In the genomic region with DNA sequence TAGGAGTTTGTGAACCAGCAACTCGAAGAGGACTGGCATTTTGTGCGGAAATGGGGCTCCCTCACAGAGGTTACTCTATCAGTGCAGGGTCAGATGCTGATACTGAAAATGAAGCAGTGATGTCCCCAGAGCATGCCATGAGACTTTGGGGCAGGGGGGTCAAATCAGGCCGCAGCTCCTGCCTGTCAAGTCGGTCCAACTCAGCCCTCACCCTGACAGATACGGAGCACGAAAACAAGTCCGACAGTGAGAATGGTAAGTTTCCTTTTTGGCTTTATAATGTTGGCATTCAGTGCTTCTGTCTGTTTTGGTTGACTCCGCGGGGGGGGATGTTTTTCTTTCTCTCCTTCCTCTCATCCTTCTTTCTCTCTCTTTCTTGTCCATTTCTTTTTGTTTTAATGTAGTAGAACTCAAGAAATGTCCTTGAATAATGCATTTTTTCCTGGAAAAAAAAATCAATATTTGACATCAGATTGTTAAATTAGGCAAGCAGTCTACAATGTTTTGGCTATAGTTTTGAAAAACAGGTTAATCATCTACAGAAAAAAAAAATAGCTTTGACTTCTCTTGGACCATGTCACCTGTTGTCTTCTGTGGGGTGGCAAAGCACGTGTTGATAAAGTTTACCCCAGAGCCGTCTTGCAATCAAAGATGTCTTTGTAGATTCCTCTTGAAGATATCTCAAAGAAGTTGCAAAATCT, we compare ENCODE assay signal across 23 cellular contexts.
DNase-seq lines count a peak whose midpoint lies in the region; ATAC-seq and TF ChIP-seq lines count a peak whose summit lies in the region.
"Had no signal": no experiment of that assay in that cellular context is flagged by ENCODE, and none has a peak within 500 bp of the region (broad histone marks: within the 10 kb centered on the region; RNA-seq: fewer than 3 reads in every experiment).

No MANE protein-coding gene starts in this region.

- H2BK15ac ChIP-seq in IMR-90 (ENCODE audit: low read depth, low read length) (no peak overlapping the region), neuronal stem cell (ENCODE audit: low read length) (no peak overlapping the region)

- H3K4ac ChIP-seq in IMR-90 (ENCODE audit: low read depth, low read length) (no peak overlapping the region), neuronal stem cell (ENCODE audit: low read length) (no peak overlapping the region)

- dilution Hi-C loops in IMR-90 (cut with HindIII; ENCODE audit: low sequenced_read_pairs, unreplicated experiment), result no loop called here

- H2AFZ ChIP-seq in IMR-90 (replicated peaks; ENCODE audit: low read length, poor library complexity), result no peak overlapping the region
- no peak overlapping the region for H2AFZ ChIP-seq in neuronal stem cell (ENCODE audit: low read length)

- no peak overlapping the region for H3K4me3 Mint-ChIP-seq in Caco-2 (ENCODE audit: unreplicated experiment)
- H3K4me3 Mint-ChIP-seq: CD4-positive, alpha-beta memory T cell had no signal

- H2AK5ac ChIP-seq in IMR-90 (ENCODE audit: low read depth, low read length) (no peak overlapping the region), neuronal stem cell (ENCODE audit: low read depth, low read length) (no peak overlapping the region)

- no peak for DNase-seq in Caco-2
- DNase-seq in IMR-90, result no peak
- no peak for DNase-seq in left lung
- no peak for DNase-seq in neuronal stem cell (ENCODE audit: low spot score)
- DNase-seq in 8988T, result no peak
- no peak for DNase-seq in ovary
- DNase-seq in A673 (ENCODE audit: low spot score), result no peak
- DNase-seq in activated T-cell treated with anti-CD3 and anti-CD28 coated beads for 4 hours, result no peak
- DNase-seq: C1 segment of cervical spinal cord; CD4-positive, alpha-beta memory T cell; COR-L47; DMS 273 treated with DMSO at 0.1 percent for 48 hours; DND-41; KBM-7; NCI-H1105 treated with DMSO at 0.1 percent for 48 hours; NCI-H146; NCI-H1930; NCI-H2107; NCI-H446; NCI-H524 treated with DMSO at 0.1 percent for 48 hours; NCI-H774; SJCRH30 had no signal

- H2AK9ac ChIP-seq in IMR-90 (replicated peaks; ENCODE audit: low read depth, low read length, poor library complexity), result peak overlapping the region; percentile 29

- H4K8ac ChIP-seq in IMR-90 (ENCODE audit: low read depth in 2 of 2, low read length in 2 of 2) (no peak overlapping the region), neuronal stem cell (ENCODE audit: low read depth, low read length) (no peak overlapping the region)

- H3K36me3 ChIP-seq in Caco-2 (ENCODE audit: control insufficient read depth, insufficient read depth, low read length) (no peaks in the 10 kb centered on the region), IMR-90 (ENCODE audit: control insufficient read depth, insufficient read depth, low read length) (no peaks in the 10 kb centered on the region), left lung (no peaks in the 10 kb centered on the region), neuronal stem cell (replicated peaks in 1 of 2; ENCODE audit: control insufficient read depth in 2 of 2, insufficient read depth in 2 of 2, low read length in 2 of 2) (peaks cover 0 to 7% of the 10 kb centered on the region in 2 donors), ovary (no peaks in the 10 kb centered on the region), A673 (ENCODE audit: insufficient read depth, low read length, poor library complexity, severe bottlenecking) (no peaks in the 10 kb centered on the region)
- H3K36me3 ChIP-seq: SJCRH30 had no signal

- TF ChIP-seq RAD21 in IMR-90 (IDR thresholded peaks at IDR 0.05; ENCODE audit: low read length), result no peak

- no peak for TF ChIP-seq CTCF in Caco-2 (IDR thresholded peaks at IDR 0.05; ENCODE audit: insufficient read depth in 1 of 2, low read depth in 1 of 2, low read length in 1 of 2, severe bottlenecking in 1 of 2, unreplicated experiment in 1 of 2)
- TF ChIP-seq CTCF in IMR-90 (conservative IDR thresholded peaks at IDR 0.05; ENCODE audit: low read depth, low read length), result no peak
- no peak for TF ChIP-seq CTCF in left lung (IDR thresholded peaks at IDR 0.05)
- no peak for TF ChIP-seq CTCF in ovary (IDR thresholded peaks at IDR 0.05)
- no peak for TF ChIP-seq CTCF in A673 (conservative IDR thresholded peaks at IDR 0.05; ENCODE audit: low read depth, low read length)

- H2BK5ac ChIP-seq in IMR-90 (ENCODE audit: low read depth, low read length, poor library complexity, severe bottlenecking) (no peak overlapping the region), neuronal stem cell (ENCODE audit: low read length) (no peak overlapping the region)

- TF ChIP-seq EP300 in ovary (IDR thresholded peaks at IDR 0.05), result no peak

- H3K9me3 ChIP-seq in Caco-2 (no peaks in the 10 kb centered on the region), IMR-90 (ENCODE audit: control insufficient read depth, insufficient read depth, low read length) (no peaks in the 10 kb centered on the region), left lung (no peaks in the 10 kb centered on the region), neuronal stem cell (replicated peaks in 1 of 2; ENCODE audit: control insufficient read depth in 2 of 2, insufficient read depth in 1 of 2, low read depth in 1 of 2, low read length in 2 of 2) (peaks cover 0 to 2% of the 10 kb centered on the region in 2 donors), ovary (no peaks in the 10 kb centered on the region), A673 (ENCODE audit: low read depth, low read length, poor library complexity, severe bottlenecking) (no peaks in the 10 kb centered on the region)
- H3K9me3 ChIP-seq: A549, SJCRH30 had no signal

- no peak overlapping the region for H3K56ac ChIP-seq in IMR-90 (ENCODE audit: extremely low read depth, insufficient read depth, low read length)

- H3K18ac ChIP-seq in IMR-90 (ENCODE audit: low read depth, low read length), result no peak overlapping the region
- H3K18ac ChIP-seq in neuronal stem cell (ENCODE audit: low read length), result peak overlapping the region; percentile 60

- H3K4me2 ChIP-seq in IMR-90 (ENCODE audit: low read depth, low read length) (no peak overlapping the region), neuronal stem cell (ENCODE audit: insufficient read depth, low read length, poor library complexity, severe bottlenecking) (no peak overlapping the region)
- H3K4me2 ChIP-seq: A549 had no signal

- POLR2A ChIA-PET in Caco-2 (lab: Charles Lee) (no interaction called here), IMR-90 (lab: Charles Lee; ENCODE audit: unreplicated experiment) (no interaction called here), A673 (lab: Charles Lee; ENCODE audit: low non-redundant PET) (interaction anchor here (0.5 kb wide), 1 partner anchor 752 kb away, joined by 3 read pairs; a partner anchor contains a TSS)

- no peak for ATAC-seq in IMR-90 (ENCODE audit: low read depth)
- peak; percentile 39 for ATAC-seq in left lung
- ATAC-seq: A549 had no signal

- no TSS peak for BruUV-seq in Caco-2 (replicated peaks; lab: Mats Ljungman, UMichigan)
- no TSS peak for BruUV-seq in IMR-90 (replicated peaks; lab: Mats Ljungman, UMichigan)
- BruUV-seq in A673 (replicated peaks; lab: Mats Ljungman, UMichigan), result no TSS peak

- no peak overlapping the region for H4K91ac ChIP-seq in IMR-90 (ENCODE audit: insufficient read depth, low read depth, low read length)
- H4K91ac ChIP-seq in neuronal stem cell (ENCODE audit: low read depth, low read length, poor library complexity), result no peak overlapping the region

- H3K14ac ChIP-seq in IMR-90 (replicated peaks; ENCODE audit: low read depth, low read length), result no peak overlapping the region
- no peak overlapping the region for H3K14ac ChIP-seq in neuronal stem cell (ENCODE audit: low read length)

- peak overlapping the region; percentile 37 for H3K27ac Mint-ChIP-seq in Caco-2 (ENCODE audit: unreplicated experiment)
- H3K27ac Mint-ChIP-seq: CD4-positive, alpha-beta memory T cell had no signal

- H2BK20ac ChIP-seq in IMR-90 (ENCODE audit: low read depth, low read length), result no peak overlapping the region

- no peak for TF ChIP-seq POLR2A in IMR-90 (IDR thresholded peaks at IDR 0.05; ENCODE audit: low read depth, low read length)
- TF ChIP-seq POLR2A in ovary (IDR thresholded peaks at IDR 0.05), result no peak

- 76% methylated on average over 2 of the region's 11 CpGs; no CpG with 5 or more reads in 1 of the 2 experiments for WGBS in IMR-90 (ENCODE audit: extremely low coverage in 2 of 2, insufficient read length in 1 of 2), 2 experiments
- WGBS in neuronal stem cell (ENCODE audit: extremely low coverage in 2 of 2, insufficient read length in 2 of 2, insufficient replicate concordance in 1 of 2), 2 donors, result no CpG with 5 or more reads among the region's 11 CpGs
- 57 to 66% (median 66%) methylated on average over 11 of the region's 11 CpGs for WGBS in ovary, 3 donors

- no peaks in the 10 kb centered on the region; the same call in 1 of the 2 replicates for H3K9me1 ChIP-seq in IMR-90 (ENCODE audit: insufficient read depth, low read length)

- peaks cover 42% of the 10 kb centered on the region for H3K4me1 Mint-ChIP-seq in Caco-2 (ENCODE audit: low read depth, unreplicated experiment)
- H3K4me1 Mint-ChIP-seq: CD4-positive, alpha-beta memory T cell had no signal

- H3K9ac ChIP-seq in IMR-90 (ENCODE audit: low read depth, low read length) (no peak overlapping the region), neuronal stem cell (ENCODE audit: low read depth, low read length, poor library complexity) (no peak overlapping the region)

- H3K4me3 ChIP-seq in Caco-2 (ENCODE audit: low read depth, low read length), result no peak overlapping the region
- H3K4me3 ChIP-seq in IMR-90 (ENCODE audit: insufficient read depth, low read depth, low read length), result no peak overlapping the region
- H3K4me3 ChIP-seq in left lung, result no peak overlapping the region
- no peak overlapping the region for H3K4me3 ChIP-seq in neuronal stem cell (ENCODE audit: low read length in 2 of 2)
- H3K4me3 ChIP-seq in ovary, result no peak overlapping the region
- no peak overlapping the region for H3K4me3 ChIP-seq in A673 (ENCODE audit: low read depth, low read length, poor library complexity, severe bottlenecking)
- H3K4me3 ChIP-seq: A549, SJCRH30 had no signal

- H2BK120ac ChIP-seq in IMR-90 (ENCODE audit: low read depth, low read length) (no peak overlapping the region), neuronal stem cell (ENCODE audit: low read depth, low read length) (no peak overlapping the region)

- H3K23ac ChIP-seq in IMR-90 (ENCODE audit: low read depth, low read length) (no peak overlapping the region), neuronal stem cell (ENCODE audit: low read depth, low read length, poor library complexity) (no peak overlapping the region)

- H4K5ac ChIP-seq in IMR-90 (ENCODE audit: low read depth, low read length), result no peak overlapping the region

- H3K9me3 Mint-ChIP-seq in Caco-2 (ENCODE audit: unreplicated experiment), result no peaks in the 10 kb centered on the region

- intact Hi-C loops in Caco-2 (cut with micrococcal nuclease; ENCODE audit: unreplicated experiment), result loop anchor here (5.0 kb wide), 1 partner anchor 100 kb away; no protein-coding TSS in a partner anchor
- intact Hi-C loops in IMR-90 (cut with micrococcal nuclease), result no loop called here
- intact Hi-C loops in left lung (cut with DNase I), result no loop called here
- intact Hi-C loops in ovary (cut with DNase I), result no loop called here
- intact Hi-C loops in A673 (cut with micrococcal nuclease; ENCODE audit: unreplicated experiment), result no loop called here

- H3K4me1 ChIP-seq in Caco-2, result peaks cover 43% of the 10 kb centered on the region
- H3K4me1 ChIP-seq in IMR-90 (ENCODE audit: control insufficient read depth, insufficient read depth, low read length), result no peaks in the 10 kb centered on the region
- no peaks in the 10 kb centered on the region for H3K4me1 ChIP-seq in left lung
- peaks cover 8 to 13% of the 10 kb centered on the region in 2 donors for H3K4me1 ChIP-seq in neuronal stem cell (ENCODE audit: control insufficient read depth in 2 of 2, insufficient read depth in 1 of 2, low read depth in 1 of 2, low read length in 2 of 2)
- no peaks in the 10 kb centered on the region for H3K4me1 ChIP-seq in ovary (ENCODE audit: insufficient read depth)
- H3K4me1 ChIP-seq in A673 (ENCODE audit: insufficient read depth, low read length, poor library complexity, severe bottlenecking), result no peaks in the 10 kb centered on the region
- H3K4me1 ChIP-seq: A549, SJCRH30 had no signal

- H4K20me1 ChIP-seq in IMR-90 (ENCODE audit: insufficient read depth, low read length), result no peaks in the 10 kb centered on the region

- no peaks in the 10 kb centered on the region for H3K79me1 ChIP-seq in IMR-90 (ENCODE audit: low read depth in 1 of 2, low read length in 2 of 2)
- no peaks in the 10 kb centered on the region for H3K79me1 ChIP-seq in neuronal stem cell (ENCODE audit: low read depth, low read length)

- in situ Hi-C loops in IMR-90 (cut with MboI; ENCODE audit: low sequenced_read_pairs), result no loop called here

- H3K27ac ChIP-seq in IMR-90 (ENCODE audit: insufficient read depth, low read length) (no peak overlapping the region), left lung (no peak overlapping the region), neuronal stem cell (replicated peaks; ENCODE audit: low read length) (no peak overlapping the region), ovary (no peak overlapping the region), A673 (ENCODE audit: low read depth, low read length, poor library complexity, severe bottlenecking) (no peak overlapping the region)
- H3K27ac ChIP-seq: A549, SJCRH30 had no signal

- H2BK12ac ChIP-seq in neuronal stem cell (ENCODE audit: low read length), result no peak overlapping the region

- CTCF ChIA-PET in Caco-2 (lab: Charles Lee), result no interaction called here
- CTCF ChIA-PET in IMR-90 (lab: Yijun Ruan, JAX), result no interaction called here
- CTCF ChIA-PET in A673 (lab: Charles Lee), result no interaction called here

- H3K27me3 Mint-ChIP-seq in Caco-2 (ENCODE audit: insufficient read depth, unreplicated experiment), result no peaks in the 10 kb centered on the region

- H3K36me3 Mint-ChIP-seq in Caco-2 (ENCODE audit: insufficient read depth, unreplicated experiment), result peaks cover 22% of the 10 kb centered on the region
- H3K36me3 Mint-ChIP-seq: CD4-positive, alpha-beta memory T cell had no signal

- H3K27me3 ChIP-seq in Caco-2 (replicated peaks; ENCODE audit: control insufficient read depth, insufficient read depth, low read length) (no peaks in the 10 kb centered on the region), IMR-90 (ENCODE audit: control insufficient read depth, insufficient read depth, low read length) (no peaks in the 10 kb centered on the region), left lung (peaks cover 0 to 6% of the 10 kb centered on the region in 2 donors), neuronal stem cell (ENCODE audit: control insufficient read depth in 3 of 3, insufficient read depth in 3 of 3, low read depth in 1 of 3, low read length in 3 of 3) (no peaks in the 10 kb centered on the region), ovary (no peaks in the 10 kb centered on the region), A673 (replicated peaks; ENCODE audit: insufficient read depth, low read depth, low read length, poor library complexity) (no peaks in the 10 kb centered on the region)
- H3K27me3 ChIP-seq: SJCRH30 had no signal
